Comparison of ENCODE assay signal across 6 cellular contexts in the genomic region with DNA sequence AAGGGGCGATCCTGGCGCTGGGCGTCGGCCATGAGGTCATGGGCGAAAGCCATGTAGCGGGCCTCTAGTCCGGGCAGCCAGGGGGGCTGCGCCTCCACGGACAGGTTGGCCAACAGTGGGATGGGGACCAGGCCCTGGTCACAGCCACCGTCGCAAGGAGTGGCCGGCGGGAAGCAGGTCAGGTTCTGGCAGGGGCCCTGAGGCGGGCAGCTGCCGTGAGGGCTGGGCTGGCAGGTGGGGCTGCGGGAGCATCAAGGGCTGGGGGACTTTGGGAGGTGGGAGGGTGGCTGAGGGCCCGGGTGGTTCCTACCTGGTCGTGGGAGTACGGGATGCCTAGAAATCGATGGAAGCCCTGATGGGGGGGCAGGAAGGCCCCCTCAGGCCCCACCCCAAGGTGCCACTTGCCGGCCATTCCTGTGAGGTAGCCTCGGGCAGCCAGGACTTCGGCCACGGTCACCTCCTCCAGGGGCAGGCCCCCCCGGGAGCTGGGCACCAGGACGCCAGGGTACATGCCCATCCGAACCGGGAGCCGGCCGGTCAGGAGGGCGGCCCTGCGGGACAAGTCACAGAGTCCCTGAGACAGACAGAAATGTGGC. TPM values are rescaled to one million over a fixed set of nuclear protein-coding genes. Genes with fewer than 3 reads are reported as not detected.
A peak's percentile ranks its signal among the peaks of the same experiment; 100 is the strongest.
DNase-seq lines count a peak whose midpoint lies in the region; ATAC-seq, FAIRE-seq and TF ChIP-seq lines count a peak whose summit lies in the region.

No MANE protein-coding gene starts in this region.

- H3K36me3 ChIP-seq in MG63 (no peaks in the 10 kb centered on the region), H1 (ENCODE audit: control insufficient read depth in 2 of 4, insufficient read depth in 4 of 4, low read length in 3 of 4) (no peaks in the 10 kb centered on the region), gastrocnemius medialis (no peaks in the 10 kb centered on the region)

- TF ChIP-seq CTCF in H1 (IDR thresholded peaks at IDR 0.05; ENCODE audit: control extremely low read depth in 1 of 3, insufficient read depth in 1 of 3, low read depth in 1 of 3, low read length in 3 of 3) (no peak), gastrocnemius medialis (IDR thresholded peaks at IDR 0.05 in 4 of 5, conservative IDR thresholded peaks at IDR 0.05 in 1 of 5) (no peak)

- H2AK5ac ChIP-seq in H1 (ENCODE audit: low read depth, low read length) = no peak overlapping the region

- no peak for ATAC-seq in gastrocnemius medialis

- 0 out of 7 replicates have a peak overlapping the region, but pooled peaks of 1 of the 4 experiments have one; percentile 0 for H3K9ac ChIP-seq in H1 (replicated peaks in 1 of 4; ENCODE audit: extremely low read depth in 1 of 4, low read depth in 3 of 4, low read length in 3 of 4)

- CTCF ChIA-PET in H1 (lab: Charles Lee; ENCODE audit: partially characterized antibody) = interaction anchor here (0.6 to 15.7 kb wide), 28 partner anchors 11 to 154 kb away, joined by 3 to 281 read pairs (median 4); partner anchors contain the start of genes CHKB and SYCE3

- no peak overlapping the region for H4K5ac ChIP-seq in H1 (ENCODE audit: insufficient read length, low read depth, low read length)

- intact Hi-C loops in gastrocnemius medialis (cut with DNase I; ENCODE audit: low total_unique reads) = loop anchor here (5.0 kb wide), 1 partner anchor 100 kb away; the partner anchor contains the start of gene SCO2

- H3K56ac ChIP-seq in H1 (replicated peaks; ENCODE audit: insufficient read length, low read depth, low read length) = no peak overlapping the region

- H3K4me3 ChIP-seq in MG63 (peak overlapping the region; percentile 76), H1 (ENCODE audit: extremely low read depth in 1 of 4, insufficient read depth in 2 of 4, low read depth in 3 of 4, low read length in 4 of 4) (peak overlapping the region; percentile 60 to 76 (median 76); a peak in 7 of 8 replicates), gastrocnemius medialis (peak overlapping the region; percentile 84 to 91 (median 88))

- H3K9me3 ChIP-seq in MG63 (no peaks in the 10 kb centered on the region), H1 (ENCODE audit: insufficient read depth in 2 of 2, low read depth in 1 of 2, low read length in 1 of 2) (no peaks in the 10 kb centered on the region), gastrocnemius medialis (no peaks in the 10 kb centered on the region)

- TF ChIP-seq POLR2A in H1 (IDR thresholded peaks at IDR 0.05; ENCODE audit: control extremely low read depth in 1 of 2, low read depth in 2 of 2, low read length in 2 of 2) = no peak
- no peak for TF ChIP-seq POLR2A in gastrocnemius medialis (IDR thresholded peaks at IDR 0.05)

- TF ChIP-seq EP300 in H1 (IDR thresholded peaks at IDR 0.05; ENCODE audit: borderline replicate concordance in 1 of 2, low read depth in 2 of 2, low read length in 2 of 2) = no peak

- H4K8ac ChIP-seq in H1 (ENCODE audit: extremely low read depth, insufficient read depth, low read length) = no peak overlapping the region

- H4K91ac ChIP-seq in H1 (replicated peaks; ENCODE audit: insufficient read length, low read length) = no peak overlapping the region

- TF ChIP-seq RAD21 in H1 (IDR thresholded peaks at IDR 0.05 in 1 of 2, conservative IDR thresholded peaks at IDR 0.05 in 1 of 2; ENCODE audit: low read depth in 2 of 2, low read length in 2 of 2) = no peak

- H3K27me3 ChIP-seq in MG63 (peaks cover 4% of the 10 kb centered on the region), H1 (replicated peaks in 1 of 4; ENCODE audit: control insufficient read depth in 3 of 4, extremely low read depth in 1 of 4, insufficient read depth in 3 of 4, low read length in 3 of 4) (peaks cover 0 to 10% (median 5%) of the 10 kb centered on the region in 4 experiments; a peak in 4 of 7 replicates), gastrocnemius medialis (no peaks in the 10 kb centered on the region)

- H2AFZ ChIP-seq in H1 (ENCODE audit: low read length) = no peak overlapping the region

- in situ Hi-C loops in gastrocnemius medialis (cut with MboI; ENCODE audit: low sequenced_read_pairs in 4 of 4) = no loop called here

- H3K14ac ChIP-seq in H1 (ENCODE audit: insufficient read length) = no peak overlapping the region

- peaks cover 11% of the 10 kb centered on the region; the same call in 1 of the 2 replicates for H3K23me2 ChIP-seq in H1 (ENCODE audit: low read depth, low read length)

- H3K27ac ChIP-seq in H1 (ENCODE audit: low read depth, low read length) = no peak overlapping the region
- H3K27ac ChIP-seq in gastrocnemius medialis = peak overlapping the region; percentile 82 to 87 (median 83)

- DNase-seq in MG63 (no peak), H1 (ENCODE audit: low read depth in 1 of 2, low spot score in 2 of 2) (no peak), gastrocnemius medialis (no peak), NCI-H345 treated with DMSO at 0.1 percent for 48 hours (lab: John Stamatoyannopoulos, UW; ENCODE audit: unreplicated experiment) (no peak), A172 (ENCODE audit: low spot score) (no peak)
- DNase-seq in stimulated activated CD4-positive, alpha-beta T cell treated with anti-CD3 and anti-CD28 coated beads, Interleukin-1b, Interleukin-23, amount 100 ng/mL, for 48 hours = no peak

- H2BK5ac ChIP-seq in H1 (ENCODE audit: low read depth, low read length) = no peak overlapping the region

- no peak overlapping the region for H2BK20ac ChIP-seq in H1 (ENCODE audit: low read length)

- no peak overlapping the region for H2BK120ac ChIP-seq in H1 (replicated peaks; ENCODE audit: low read depth, low read length)

- H3K23ac ChIP-seq in H1 (ENCODE audit: insufficient read length) = no peak overlapping the region

- WGBS in H1 (ENCODE audit: extremely low coverage in 1 of 2, insufficient coverage in 1 of 2, insufficient read length in 1 of 2, insufficient replicate concordance in 2 of 2, low coverage in 1 of 2, low lambda C conversion rate in 2 of 2, missing lambda C conversion rate in 1 of 2), 2 experiments = 84% methylated on average over 24 of the region's 32 CpGs; no CpG with 5 or more reads in 1 of the 2 experiments

- H3K18ac ChIP-seq in H1 (ENCODE audit: extremely low read depth, low read length) = no peak overlapping the region; the same call in 1 of the 2 replicates

- peaks cover 0 to 12% of the 10 kb centered on the region in 2 experiments for H4K20me1 ChIP-seq in H1 (replicated peaks in 1 of 2; ENCODE audit: control insufficient read depth in 1 of 2, insufficient read depth in 2 of 2, low read length in 2 of 2)

- peaks cover 4% of the 10 kb centered on the region for H3K79me1 ChIP-seq in H1 (ENCODE audit: low read depth, low read length)

- POLR2A ChIA-PET in H1 (lab: Charles Lee; ENCODE audit: partially characterized antibody) = interaction anchor here (1.0 to 1.4 kb wide), 4 partner anchors 14 to 72 kb away, joined by 3 to 4 read pairs (median 4); partner anchors contain the start of gene SHANK3

- H3K4me2 ChIP-seq in H1 (ENCODE audit: insufficient read depth in 1 of 2, low read depth in 2 of 2, low read length in 2 of 2) = peak overlapping the region; percentile 90 to 99

- no peak overlapping the region for H2BK12ac ChIP-seq in H1 (ENCODE audit: low read depth, low read length)

- no peak overlapping the region for H2BK15ac ChIP-seq in H1 (ENCODE audit: low read length)

- no peaks in the 10 kb centered on the region for H3K79me2 ChIP-seq in H1 (ENCODE audit: control insufficient read depth in 1 of 2, insufficient read depth in 2 of 2, low read length in 2 of 2)

- H3K4me1 ChIP-seq in H1 (replicated peaks in 1 of 4; ENCODE audit: control insufficient read depth in 3 of 4, insufficient read depth in 4 of 4, low read length in 3 of 4) (peaks cover 0 to 12% (median 6%) of the 10 kb centered on the region in 4 experiments; a peak in 5 of 7 replicates), gastrocnemius medialis (peaks cover 18 to 25% of the 10 kb centered on the region in 2 donors)

- no peak for FAIRE-seq in H1 (lab: Jason Lieb, UNC)

- H3K4ac ChIP-seq in H1 (replicated peaks; ENCODE audit: insufficient read length, low read depth, low read length) = no peak overlapping the region

RNA-seq across cellular contexts. Expression of gene ARSA, which starts 1.0 kb away (rescaled TPM):
- 9.8 and 16.0 TPM in 2 replicates for total RNA-seq in MG63 (2014; rRNA removed; shearing (Covaris generic); ENCODE audit: low replicate concordance)
- total RNA-seq in H1 (2021; fragmentation: NEBNext Ultra II Directional; extraction: Animal tissue kit (Norgen Biotek cat#: 25700)) = 7.7 and 9.8 TPM in 2 replicates
- 10.1 and 14.3 TPM in 2 replicates for polyA plus RNA-seq in H1 (2011; rRNA removed)
- polyA plus RNA-seq in H1 (2011; cell fraction: cytosol; rRNA removed) = 8.5 TPM
- 49.1 TPM for polyA plus RNA-seq in H1 (2011; cell fraction: nucleus; rRNA removed)
- 8.3 to 12.4 TPM (median 11.3 TPM) in 4 replicates for polyA plus RNA-seq in H1 (2012, experiment 1 of 2)
- 10.7 TPM for polyA plus RNA-seq in H1 (2012, experiment 2 of 2)
- polyA plus RNA-seq in H1 (2013, experiment 1 of 2) = 9.1 TPM
- 8.0 TPM for polyA plus RNA-seq in H1 (2013, experiment 2 of 2)
- polyA minus RNA-seq in H1 (2011; rRNA and poly(A)+ RNA removed) = 4.2 and 4.7 TPM in 2 replicates
- polyA minus RNA-seq in H1 (2011; cell fraction: cytosol; rRNA and poly(A)+ RNA removed) = 7.0 TPM
- polyA minus RNA-seq in H1 (2011; cell fraction: nucleus; rRNA and poly(A)+ RNA removed) = 12.1 TPM
- total RNA-seq in gastrocnemius medialis = 10 to 100 TPM in 2 of 4 donors, 1 to 10 TPM in 2; 8.8 to 17.8 (median 10.2) TPM
- 12.8 and 14.3 TPM in 2 replicates for total RNA-seq in A172 (2014; rRNA removed; shearing (Covaris generic))

RNA-seq across cellular contexts. Expression of gene MAPK8IP2, which starts 26.4 kb away (rescaled TPM):
- total RNA-seq in MG63 (2014; rRNA removed; shearing (Covaris generic); ENCODE audit: low replicate concordance) = 2.2 TPM in 1 of 2 replicates, not detected in the other
- total RNA-seq in H1 (2021; fragmentation: NEBNext Ultra II Directional; extraction: Animal tissue kit (Norgen Biotek cat#: 25700)) = 5.5 and 6.7 TPM in 2 replicates
- polyA plus RNA-seq in H1 (2011; rRNA removed) = 1.5 and 1.7 TPM in 2 replicates
- polyA plus RNA-seq in H1 (2011; cell fraction: cytosol; rRNA removed) = 1.2 TPM
- 2.4 TPM for polyA plus RNA-seq in H1 (2011; cell fraction: nucleus; rRNA removed)
- 1.9 to 2.6 TPM (median 2.4 TPM) in 4 replicates for polyA plus RNA-seq in H1 (2012, experiment 1 of 2)
- polyA plus RNA-seq in H1 (2012, experiment 2 of 2) = 2.3 TPM
- polyA plus RNA-seq in H1 (2013, experiment 1 of 2) = 2.5 TPM
- polyA plus RNA-seq in H1 (2013, experiment 2 of 2) = 2.9 TPM
- polyA minus RNA-seq in H1 (2011; rRNA and poly(A)+ RNA removed) = 0.44 and 0.83 TPM in 2 replicates
- polyA minus RNA-seq in H1 (2011; cell fraction: cytosol; rRNA and poly(A)+ RNA removed) = 1.4 TPM
- 1.00 TPM for polyA minus RNA-seq in H1 (2011; cell fraction: nucleus; rRNA and poly(A)+ RNA removed)
- under 1 TPM; 0.39 to 0.85 (median 0.47) TPM for total RNA-seq in gastrocnemius medialis
- 7.9 and 10.8 TPM in 2 replicates for total RNA-seq in A172 (2014; rRNA removed; shearing (Covaris generic))

RNA-seq across cellular contexts. Expression of gene CHKB, which starts 44.3 kb away (rescaled TPM):
- total RNA-seq in MG63 (2014; rRNA removed; shearing (Covaris generic); ENCODE audit: low replicate concordance) = 1.3 and 5.5 TPM in 2 replicates
- 42.2 and 51.8 TPM in 2 replicates for total RNA-seq in H1 (2021; fragmentation: NEBNext Ultra II Directional; extraction: Animal tissue kit (Norgen Biotek cat#: 25700))
- polyA plus RNA-seq in H1 (2011; rRNA removed) = 27.9 and 28.4 TPM in 2 replicates
- 45.6 TPM for polyA plus RNA-seq in H1 (2011; cell fraction: cytosol; rRNA removed)
- 170 TPM for polyA plus RNA-seq in H1 (2011; cell fraction: nucleus; rRNA removed)
- polyA plus RNA-seq in H1 (2012, experiment 1 of 2) = 46.9 to 53.6 TPM (median 51.5 TPM) in 4 replicates
- polyA plus RNA-seq in H1 (2012, experiment 2 of 2) = 38.3 TPM
- polyA plus RNA-seq in H1 (2013, experiment 1 of 2) = 42.5 TPM
- polyA plus RNA-seq in H1 (2013, experiment 2 of 2) = 37.9 TPM
- 18.4 and 19.3 TPM in 2 replicates for polyA minus RNA-seq in H1 (2011; rRNA and poly(A)+ RNA removed)
- polyA minus RNA-seq in H1 (2011; cell fraction: cytosol; rRNA and poly(A)+ RNA removed) = 15.9 TPM
- 35.6 TPM for polyA minus RNA-seq in H1 (2011; cell fraction: nucleus; rRNA and poly(A)+ RNA removed)
- 10 to 100 TPM; 10.8 to 39.7 (median 24.4) TPM for total RNA-seq in gastrocnemius medialis
- total RNA-seq in A172 (2014; rRNA removed; shearing (Covaris generic)) = 27.9 and 30.7 TPM in 2 replicates

RNA-seq across cellular contexts. Expression of gene SHANK3, which starts 45.7 kb away (rescaled TPM):
- total RNA-seq in MG63 (2014; rRNA removed; shearing (Covaris generic); ENCODE audit: low replicate concordance) = 1.3 and 2.6 TPM in 2 replicates
- total RNA-seq in H1 (2021; fragmentation: NEBNext Ultra II Directional; extraction: Animal tissue kit (Norgen Biotek cat#: 25700)) = 6.0 and 6.3 TPM in 2 replicates
- polyA plus RNA-seq in H1 (2011; rRNA removed) = 1.5 and 2.8 TPM in 2 replicates
- polyA plus RNA-seq in H1 (2011; cell fraction: cytosol; rRNA removed) = 2.0 TPM
- 5.4 TPM for polyA plus RNA-seq in H1 (2011; cell fraction: nucleus; rRNA removed)
- 2.9 to 5.2 TPM (median 4.1 TPM) in 4 replicates for polyA plus RNA-seq in H1 (2012, experiment 1 of 2)
- polyA plus RNA-seq in H1 (2012, experiment 2 of 2) = 2.5 TPM
- 1.7 TPM for polyA plus RNA-seq in H1 (2013, experiment 1 of 2)
- polyA plus RNA-seq in H1 (2013, experiment 2 of 2) = 1.7 TPM
- polyA minus RNA-seq in H1 (2011; rRNA and poly(A)+ RNA removed) = 1.4 and 2.2 TPM in 2 replicates
- 2.9 TPM for polyA minus RNA-seq in H1 (2011; cell fraction: cytosol; rRNA and poly(A)+ RNA removed)
- polyA minus RNA-seq in H1 (2011; cell fraction: nucleus; rRNA and poly(A)+ RNA removed) = 4.6 TPM
- total RNA-seq in gastrocnemius medialis = 1 to 10 TPM; 3.8 to 9.8 (median 5.1) TPM
- total RNA-seq in A172 (2014; rRNA removed; shearing (Covaris generic)) = 0.84 and 0.98 TPM in 2 replicates

RNA-seq across cellular contexts. Expression of gene CPT1B, which starts 48.7 kb away (rescaled TPM):
- total RNA-seq in MG63 (2014; rRNA removed; shearing (Covaris generic); ENCODE audit: low replicate concordance) = 4.4 and 9.9 TPM in 2 replicates
- 33.1 and 36.2 TPM in 2 replicates for total RNA-seq in H1 (2021; fragmentation: NEBNext Ultra II Directional; extraction: Animal tissue kit (Norgen Biotek cat#: 25700))
- polyA plus RNA-seq in H1 (2011; rRNA removed) = 34.2 and 47.7 TPM in 2 replicates
- 48.0 TPM for polyA plus RNA-seq in H1 (2011; cell fraction: cytosol; rRNA removed)
- 378 TPM for polyA plus RNA-seq in H1 (2011; cell fraction: nucleus; rRNA removed)
- polyA plus RNA-seq in H1 (2012, experiment 1 of 2) = 46.3 to 71.2 TPM (median 63.2 TPM) in 4 replicates
- 31.6 TPM for polyA plus RNA-seq in H1 (2012, experiment 2 of 2)
- polyA plus RNA-seq in H1 (2013, experiment 1 of 2) = 15.9 TPM
- polyA plus RNA-seq in H1 (2013, experiment 2 of 2) = 15.5 TPM
- polyA minus RNA-seq in H1 (2011; rRNA and poly(A)+ RNA removed) = 20.9 and 22.0 TPM in 2 replicates
- polyA minus RNA-seq in H1 (2011; cell fraction: cytosol; rRNA and poly(A)+ RNA removed) = 12.0 TPM
- 46.3 TPM for polyA minus RNA-seq in H1 (2011; cell fraction: nucleus; rRNA and poly(A)+ RNA removed)
- total RNA-seq in gastrocnemius medialis = 100 to 1,000 TPM in 1 of 4 donors, 10 to 100 TPM in 3; 53.4 to 134 (median 63.7) TPM
- 6.4 and 13.8 TPM in 2 replicates for total RNA-seq in A172 (2014; rRNA removed; shearing (Covaris generic))
